Comparison of ENCODE assay signal across 15 cellular contexts in genomic region chr1:109659997-109660755, GRCh38. TPM values are rescaled to one million over a fixed set of nuclear protein-coding genes. Genes with fewer than 3 reads are reported as not detected.
DNase-seq lines count a peak whose midpoint lies in the region; ATAC-seq lines count a peak whose summit lies in the region.
"Had no signal": no experiment of that assay in that cellular context is flagged by ENCODE, and none has a peak within 500 bp of the region (broad histone marks: within the 10 kb centered on the region; RNA-seq: fewer than 3 reads in every experiment).

No MANE protein-coding gene starts in this region.

- CTCF ChIA-PET in activated CD4-positive, alpha-beta T cell treated with anti-CD3 and anti-CD28 coated beads for 36 hours (lab: Charles Lee) = interaction anchor here (1.0 to 1.5 kb wide), 3 partner anchors 9 to 116 kb away, joined by 3 read pairs; no protein-coding TSS in a partner anchor

- POLR2A ChIA-PET in activated CD4-positive, alpha-beta T cell treated with anti-CD3 and anti-CD28 coated beads for 36 hours (lab: Charles Lee) = no interaction called here

- H3K4me3 ChIP-seq in skeletal muscle cell (ENCODE audit: low read depth, low read length) = no peak overlapping the region
- H3K4me3 ChIP-seq: A549 had no signal

- intact Hi-C loops in activated CD4-positive, alpha-beta T cell treated with anti-CD3 and anti-CD28 coated beads for 36 hours (cut with DNase I, micrococcal nuclease) = no loop called here
- intact Hi-C loops in activated CD4-positive, alpha-beta T cell treated with anti-CD3 and anti-CD28 coated beads, Interleukin-2, amount 10 ng/mL, durations not matched to agents 24 days and 14 days (cut with micrococcal nuclease) = loop anchor here (5.0 kb wide), 1 partner anchor 112 kb away; no protein-coding TSS in a partner anchor
- intact Hi-C loops in dendritic cell treated with granulocyte-macrophage colony-stimulating factor and Interleukin-4, amounts not matched to agents 40 ng/mL and 50 ng/mL, for 4 days (cut with micrococcal nuclease) = no loop called here

- no peaks in the 10 kb centered on the region for H3K9me3 Mint-ChIP-seq in activated CD4-positive, alpha-beta T cell treated with anti-CD3 and anti-CD28 coated beads for 36 hours (ENCODE audit: low read depth)
- H3K9me3 Mint-ChIP-seq in activated CD4-positive, alpha-beta T cell treated with anti-CD3 and anti-CD28 coated beads, Interleukin-2, amount 10 ng/mL, durations not matched to agents 24 days and 14 days = no peaks in the 10 kb centered on the region
- no peaks in the 10 kb centered on the region for H3K9me3 Mint-ChIP-seq in dendritic cell treated with granulocyte-macrophage colony-stimulating factor and Interleukin-4, amounts not matched to agents 40 ng/mL and 50 ng/mL, for 4 days
- H3K9me3 Mint-ChIP-seq: activated CD4-positive, alpha-beta T cell treated with anti-CD3 and anti-CD28 coated beads, Interleukin-2, amount 10 ng/mL, durations not matched to agents 7 days and 5 days had no signal

- no peak overlapping the region for H3K4me3 Mint-ChIP-seq in activated CD4-positive, alpha-beta T cell treated with anti-CD3 and anti-CD28 coated beads for 36 hours
- H3K4me3 Mint-ChIP-seq in activated CD4-positive, alpha-beta T cell treated with anti-CD3 and anti-CD28 coated beads, Interleukin-2, amount 10 ng/mL, durations not matched to agents 24 days and 14 days = no peak overlapping the region
- H3K4me3 Mint-ChIP-seq in dendritic cell treated with granulocyte-macrophage colony-stimulating factor and Interleukin-4, amounts not matched to agents 40 ng/mL and 50 ng/mL, for 4 days = no peak overlapping the region
- H3K4me3 Mint-ChIP-seq: activated CD4-positive, alpha-beta T cell treated with anti-CD3 and anti-CD28 coated beads, Interleukin-2, amount 10 ng/mL, durations not matched to agents 7 days and 5 days had no signal

- ATAC-seq in activated CD4-positive, alpha-beta T cell treated with anti-CD3 and anti-CD28 coated beads for 36 hours = no peak
- ATAC-seq in HG03442 (IDR thresholded peaks at IDR 0.05; ENCODE audit: unreplicated experiment) = no peak
- ATAC-seq: A549 had no signal

- H3K4me1 Mint-ChIP-seq in activated CD4-positive, alpha-beta T cell treated with anti-CD3 and anti-CD28 coated beads for 36 hours = peaks cover 8% of the 10 kb centered on the region
- H3K4me1 Mint-ChIP-seq in activated CD4-positive, alpha-beta T cell treated with anti-CD3 and anti-CD28 coated beads, Interleukin-2, amount 10 ng/mL, durations not matched to agents 24 days and 14 days = peaks cover 12% of the 10 kb centered on the region
- H3K4me1 Mint-ChIP-seq in dendritic cell treated with granulocyte-macrophage colony-stimulating factor and Interleukin-4, amounts not matched to agents 40 ng/mL and 50 ng/mL, for 4 days (ENCODE audit: low read depth) = peaks cover 55% of the 10 kb centered on the region

- no peak for DNase-seq in activated CD4-positive, alpha-beta T cell treated with anti-CD3 and anti-CD28 coated beads for 36 hours
- no peak for DNase-seq in activated CD4-positive, alpha-beta T cell treated with anti-CD3 and anti-CD28 coated beads, Interleukin-2, amount 10 ng/mL, durations not matched to agents 24 days and 14 days
- peak; percentile 70 to 94 for DNase-seq in NCI-H526 (lab: John Stamatoyannopoulos, UW)
- peak; percentile 25 for DNase-seq in skeletal muscle cell (ENCODE audit: low read depth)
- DNase-seq in NCI-H510A (lab: John Stamatoyannopoulos, UW) = no peak
- no peak for DNase-seq in activated effector memory CD4-positive, alpha-beta T cell treated with anti-CD3 and anti-CD28 coated beads, Interleukin-2, amount 50 U/mL, for 16 hours
- DNase-seq: activated CD4-positive, alpha-beta T cell treated with anti-CD3 and anti-CD28 coated beads, Interleukin-2, amount 10 ng/mL, durations not matched to agents 7 days and 5 days; DMS153; erythroblast; mesendoderm; occipital lobe had no signal

- H3K36me3 Mint-ChIP-seq in activated CD4-positive, alpha-beta T cell treated with anti-CD3 and anti-CD28 coated beads for 36 hours (ENCODE audit: low read depth) = peaks cover 3% of the 10 kb centered on the region
- H3K36me3 Mint-ChIP-seq in activated CD4-positive, alpha-beta T cell treated with anti-CD3 and anti-CD28 coated beads, Interleukin-2, amount 10 ng/mL, durations not matched to agents 24 days and 14 days (ENCODE audit: low read depth) = peaks cover 7% of the 10 kb centered on the region
- peaks cover 61% of the 10 kb centered on the region for H3K36me3 Mint-ChIP-seq in dendritic cell treated with granulocyte-macrophage colony-stimulating factor and Interleukin-4, amounts not matched to agents 40 ng/mL and 50 ng/mL, for 4 days (ENCODE audit: low read depth)

- no peaks in the 10 kb centered on the region for H3K27me3 Mint-ChIP-seq in activated CD4-positive, alpha-beta T cell treated with anti-CD3 and anti-CD28 coated beads for 36 hours
- no peaks in the 10 kb centered on the region for H3K27me3 Mint-ChIP-seq in activated CD4-positive, alpha-beta T cell treated with anti-CD3 and anti-CD28 coated beads, Interleukin-2, amount 10 ng/mL, durations not matched to agents 24 days and 14 days
- no peaks in the 10 kb centered on the region for H3K27me3 Mint-ChIP-seq in dendritic cell treated with granulocyte-macrophage colony-stimulating factor and Interleukin-4, amounts not matched to agents 40 ng/mL and 50 ng/mL, for 4 days
- H3K27me3 Mint-ChIP-seq: activated CD4-positive, alpha-beta T cell treated with anti-CD3 and anti-CD28 coated beads, Interleukin-2, amount 10 ng/mL, durations not matched to agents 7 days and 5 days had no signal

- peak overlapping the region; percentile 16 for H3K27ac Mint-ChIP-seq in activated CD4-positive, alpha-beta T cell treated with anti-CD3 and anti-CD28 coated beads for 36 hours
- no peak overlapping the region for H3K27ac Mint-ChIP-seq in activated CD4-positive, alpha-beta T cell treated with anti-CD3 and anti-CD28 coated beads, Interleukin-2, amount 10 ng/mL, durations not matched to agents 24 days and 14 days
- H3K27ac Mint-ChIP-seq in dendritic cell treated with granulocyte-macrophage colony-stimulating factor and Interleukin-4, amounts not matched to agents 40 ng/mL and 50 ng/mL, for 4 days = peak overlapping the region; percentile 67

RNA-seq across cellular contexts. Expression of gene GSTM4, which starts 4.3 kb away (rescaled TPM):
- total RNA-seq in activated CD4-positive, alpha-beta T cell treated with anti-CD3 and anti-CD28 coated beads for 36 hours = 10 to 100 TPM; 18.1 to 20.6 TPM
- 6.8 and 9.9 TPM in 2 replicates for total RNA-seq in activated CD4-positive, alpha-beta T cell treated with anti-CD3 and anti-CD28 coated beads, Interleukin-2, amount 10 ng/mL, durations not matched to agents 24 days and 14 days

RNA-seq across cellular contexts. Expression of gene GSTM2, which starts 7.7 kb away (rescaled TPM):
- 10 to 100 TPM; 18.7 to 23.9 TPM for total RNA-seq in activated CD4-positive, alpha-beta T cell treated with anti-CD3 and anti-CD28 coated beads for 36 hours
- total RNA-seq in activated CD4-positive, alpha-beta T cell treated with anti-CD3 and anti-CD28 coated beads, Interleukin-2, amount 10 ng/mL, durations not matched to agents 24 days and 14 days = 17.5 and 18.4 TPM in 2 replicates

RNA-seq across cellular contexts. Expression of gene GSTM1, which starts 27.4 kb away (rescaled TPM):
- 100 to 1,000 TPM in 1 of 2 experiments, 10 to 100 TPM in 1; 94.0 to 116 TPM for total RNA-seq in activated CD4-positive, alpha-beta T cell treated with anti-CD3 and anti-CD28 coated beads for 36 hours
- 92.2 and 94.2 TPM in 2 replicates for total RNA-seq in activated CD4-positive, alpha-beta T cell treated with anti-CD3 and anti-CD28 coated beads, Interleukin-2, amount 10 ng/mL, durations not matched to agents 24 days and 14 days
- total RNA-seq: occipital lobe, urinary bladder had no signal

RNA-seq across cellular contexts. Expression of gene AMPD2, which starts 40.5 kb away (rescaled TPM):
- total RNA-seq in activated CD4-positive, alpha-beta T cell treated with anti-CD3 and anti-CD28 coated beads for 36 hours = 10 to 100 TPM; 73.5 to 99.5 TPM
- 92.2 and 97.8 TPM in 2 replicates for total RNA-seq in activated CD4-positive, alpha-beta T cell treated with anti-CD3 and anti-CD28 coated beads, Interleukin-2, amount 10 ng/mL, durations not matched to agents 24 days and 14 days

RNA-seq across cellular contexts. Expression of gene GNAT2, which starts 40.8 kb away (rescaled TPM):
- total RNA-seq in activated CD4-positive, alpha-beta T cell treated with anti-CD3 and anti-CD28 coated beads for 36 hours = under 1 TPM; 0.26 to 0.64 TPM
- total RNA-seq in activated CD4-positive, alpha-beta T cell treated with anti-CD3 and anti-CD28 coated beads, Interleukin-2, amount 10 ng/mL, durations not matched to agents 24 days and 14 days = 0.33 TPM in 2 replicates
- total RNA-seq: activated CD4-positive, alpha-beta T cell treated with anti-CD3 and anti-CD28 coated beads, Interleukin-2, amount 10 ng/mL, durations not matched to agents 7 days and 5 days; occipital lobe; urinary bladder had no signal

Comparison
In these comparisons a context has a peak if more than half of its experiments do, and no peak if none do; other contexts are left out.
1. DNase-seq: peak in NCI-H526 (2 of 2) and skeletal muscle cell (single experiment); none in activated CD4-positive, alpha-beta T cell treated with anti-CD3 and anti-CD28 coated beads for 36 hours (single experiment), activated CD4-positive, alpha-beta T cell treated with anti-CD3 and anti-CD28 coated beads, Interleukin-2, amount 10 ng/mL, durations not matched to agents 24 days and 14 days (single experiment), NCI-H510A (single experiment) and activated effector memory CD4-positive, alpha-beta T cell treated with anti-CD3 and anti-CD28 coated beads, Interleukin-2, amount 50 U/mL, for 16 hours (single experiment).